In the genomic region with DNA sequence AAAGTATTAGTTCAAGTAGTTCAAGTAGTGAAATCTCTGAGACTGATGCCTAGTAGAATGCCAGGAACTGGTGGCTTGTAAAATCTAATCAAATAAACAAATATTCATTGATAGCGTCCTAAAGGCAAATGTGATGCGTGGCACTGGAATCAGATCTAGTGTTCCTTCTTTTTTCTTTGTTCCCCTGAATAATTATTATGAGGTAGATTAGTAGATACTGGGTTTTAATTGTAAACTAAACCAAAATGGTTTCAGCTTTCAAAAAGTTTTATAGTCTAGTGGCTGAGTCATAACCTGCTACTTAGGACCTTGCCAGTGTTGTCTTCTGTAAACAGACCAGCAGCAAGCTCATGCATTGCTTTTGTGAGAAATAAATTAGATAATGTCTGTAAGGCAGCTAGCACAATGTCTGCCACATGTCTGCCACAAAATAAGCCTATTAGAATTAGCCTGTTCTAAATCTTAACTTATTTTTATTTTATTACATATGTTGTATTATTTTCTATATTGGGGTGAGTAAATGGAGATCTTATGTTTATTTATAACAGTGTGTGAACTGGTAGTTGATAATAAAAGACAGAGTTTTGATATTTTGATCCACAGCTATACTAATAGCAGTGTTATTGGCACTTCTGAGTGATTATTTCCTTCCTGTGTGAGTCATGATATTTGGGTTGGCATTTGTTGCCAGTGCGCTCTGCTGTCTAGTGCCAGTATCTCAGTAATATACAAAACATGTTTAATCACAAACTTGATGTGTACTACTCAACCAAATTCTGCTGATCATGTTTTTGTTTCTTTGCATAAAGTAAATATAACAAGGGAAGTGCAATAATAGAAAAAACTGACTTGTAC, we compare ENCODE assay signal across 10 cellular contexts.
DNase-seq lines count a peak whose midpoint lies in the region; ATAC-seq, FAIRE-seq and TF ChIP-seq lines count a peak whose summit lies in the region.
"Had no signal": no experiment of that assay in that cellular context is flagged by ENCODE, and none has a peak within 500 bp of the region (broad histone marks: within the 10 kb centered on the region; RNA-seq: fewer than 3 reads in every experiment).

No MANE protein-coding gene starts in this region.

- H3K27ac Mint-ChIP-seq in Calu3 (ENCODE audit: unreplicated experiment), result peak overlapping the region; percentile 56
- peak overlapping the region; percentile 6 for H3K27ac Mint-ChIP-seq in mesothelial cell of epicardium

- DNase-seq in Calu3 (peak; percentile 3), NCI-H1417 (lab: John Stamatoyannopoulos, UW) (peak in 2 of 3 experiments; percentile 18 to 79), K562 (ENCODE audit: extremely low read depth in 1 of 4, low spot score in 3 of 4) (no peak), mesothelial cell of epicardium (ENCODE audit: low spot score in 2 of 2, unreplicated experiment in 2 of 2) (no peak), kidney (no peak), KBM-7 (no peak), WERI-Rb-1 (no peak)
- DNase-seq: hippocampal formation had no signal

- no peak for FAIRE-seq in K562 (lab: Jason Lieb, UNC)
- no peak for FAIRE-seq in kidney (lab: Jason Lieb, UNC)
- FAIRE-seq: GM12891 had no signal

- in situ Hi-C loops in K562 (cut with MboI), result no loop called here
- in situ Hi-C loops in KBM-7 (cut with MboI; ENCODE audit: low pct_unique_long_range_greater_than_20kb, low sequenced_read_pairs), result no loop called here

- H3K4me1 ChIP-seq in K562 (replicated peaks in 1 of 2; ENCODE audit: control insufficient read depth in 2 of 2, insufficient read depth in 2 of 2, low read length in 2 of 2), result peaks cover 0 to 8% of the 10 kb centered on the region in 2 experiments; a peak in 2 of 5 replicates
- H3K4me1 ChIP-seq in kidney (ENCODE audit: control insufficient read depth in 1 of 2, insufficient read depth in 1 of 2, low read depth in 1 of 2, low read length in 2 of 2), result peaks cover 0 to 5% of the 10 kb centered on the region in 2 donors

- POLR2A ChIA-PET in K562 (lab: Yijun Ruan, JAX), result no interaction called here

- H3K4me2 ChIP-seq in K562 (ENCODE audit: insufficient read depth, low read length), result no peak overlapping the region

- no peak for TF ChIP-seq RAD21 in K562 (CRISPR knock-in tag; conservative IDR thresholded peaks at IDR 0.05 in 1 of 2, IDR thresholded peaks at IDR 0.05 in 1 of 2)

- no peak for TF ChIP-seq EP300 in K562 (IDR thresholded peaks at IDR 0.05; ENCODE audit: low read length)

- H3K27ac ChIP-seq in K562 (ENCODE audit: extremely low read depth, low read depth, low read length) (no peak overlapping the region), kidney (ENCODE audit: low read depth in 2 of 2, low read length in 2 of 2) (no peak overlapping the region), WERI-Rb-1 (no peak overlapping the region)

- no TSS peak for BruUV-seq in Calu3 (replicated peaks; lab: Mats Ljungman, UMichigan)
- BruUV-seq in K562 (replicated peaks; lab: Mats Ljungman, UMichigan), result no TSS peak

- peaks cover 31% of the 10 kb centered on the region for H3K4me1 Mint-ChIP-seq in Calu3 (ENCODE audit: low read depth, unreplicated experiment)
- H3K4me1 Mint-ChIP-seq in mesothelial cell of epicardium, result peaks cover 4% of the 10 kb centered on the region

- TF ChIP-seq CTCF in Calu3 (IDR thresholded peaks at IDR 0.05; ENCODE audit: unreplicated experiment) (no peak), K562 (IDR thresholded peaks at IDR 0.05 in 2 of 3, conservative IDR thresholded peaks at IDR 0.05 in 1 of 3; ENCODE audit: insufficient read depth in 2 of 3, low read depth in 1 of 3, low read length in 3 of 3) (no peak), mesothelial cell of epicardium (IDR thresholded peaks at IDR 0.05; ENCODE audit: unreplicated experiment) (no peak), kidney (IDR thresholded peaks at IDR 0.05; ENCODE audit: borderline replicate concordance, extremely low read depth, insufficient read depth) (no peak), WERI-Rb-1 (IDR thresholded peaks at IDR 0.05; ENCODE audit: low read depth, low read length) (no peak)

- H3K27me3 ChIP-seq in K562 (ENCODE audit: control insufficient read depth in 2 of 2, insufficient read depth in 2 of 2, low read length in 2 of 2) (no peaks in the 10 kb centered on the region), WERI-Rb-1 (ENCODE audit: insufficient read depth, low read depth, severe bottlenecking) (no peaks in the 10 kb centered on the region)

- CTCF ChIA-PET in Calu3 (lab: Charles Lee), result interaction anchor here (0.6 kb wide), 1 partner anchor 1525 kb away, joined by 3 read pairs; no protein-coding TSS in a partner anchor
- CTCF ChIA-PET in K562 (lab: Yijun Ruan, JAX; ENCODE audit: low intra/inter-chr PET ratio), result no interaction called here

- H3K9ac ChIP-seq in K562 (ENCODE audit: insufficient read depth in 1 of 2, low read depth in 2 of 2, low read length in 2 of 2) (no peak overlapping the region), kidney (ENCODE audit: low read length in 2 of 2) (no peak overlapping the region)

- no peak overlapping the region for H2AFZ ChIP-seq in K562 (ENCODE audit: low read depth, low read length)

- H3K79me2 ChIP-seq in K562 (ENCODE audit: control insufficient read depth, insufficient read depth, low read length), result 0 out of 3 replicates have a peak, but pooled peaks cover 2% of the 10 kb centered on the region

- no peaks in the 10 kb centered on the region for H3K36me3 Mint-ChIP-seq in Calu3 (ENCODE audit: insufficient read depth, unreplicated experiment)
- peaks cover 22% of the 10 kb centered on the region for H3K36me3 Mint-ChIP-seq in mesothelial cell of epicardium

- ATAC-seq in K562, result no peak
- ATAC-seq in HG03045 (IDR thresholded peaks at IDR 0.05; ENCODE audit: unreplicated experiment), result no peak

- H3K4me3 ChIP-seq in K562 (no peak overlapping the region), kidney (ENCODE audit: low read length in 2 of 2) (no peak overlapping the region), WERI-Rb-1 (ENCODE audit: low read depth, low read length) (no peak overlapping the region)

- no peak for TF ChIP-seq POLR2A in K562 (conservative IDR thresholded peaks at IDR 0.05)

- WGBS in K562 (ENCODE audit: insufficient coverage, low coverage, missing lambda C conversion rate), result 95% methylated on average over 3 of the region's 3 CpGs

- H3K9me3 ChIP-seq in K562 (replicated peaks; ENCODE audit: control insufficient read depth, insufficient read depth, low read depth, low read length) (no peaks in the 10 kb centered on the region), kidney (ENCODE audit: control insufficient read depth in 1 of 2, low read length in 2 of 2) (no peaks in the 10 kb centered on the region), WERI-Rb-1 (ENCODE audit: severe bottlenecking) (no peaks in the 10 kb centered on the region)

- H3K36me3 ChIP-seq in K562 (ENCODE audit: control insufficient read depth, insufficient read depth, low read length) (no peaks in the 10 kb centered on the region), kidney (ENCODE audit: control insufficient read depth in 1 of 2, insufficient read depth in 2 of 2, low read length in 2 of 2) (no peaks in the 10 kb centered on the region), WERI-Rb-1 (no peaks in the 10 kb centered on the region; the same call in none of the 2 replicates)

- peaks cover 4% of the 10 kb centered on the region for H3K9me3 Mint-ChIP-seq in Calu3 (ENCODE audit: low read depth, unreplicated experiment)
- H3K9me3 Mint-ChIP-seq in mesothelial cell of epicardium, result peaks cover 16% of the 10 kb centered on the region

- H3K27me3 Mint-ChIP-seq in Calu3 (ENCODE audit: unreplicated experiment) (no peaks in the 10 kb centered on the region), mesothelial cell of epicardium (ENCODE audit: low read depth) (no peaks in the 10 kb centered on the region)

- H3K9me1 ChIP-seq in K562 (ENCODE audit: control insufficient read depth, insufficient read depth, low read length), result no peaks in the 10 kb centered on the region

- H3K4me3 Mint-ChIP-seq in Calu3 (ENCODE audit: low read depth, unreplicated experiment) (no peak overlapping the region), mesothelial cell of epicardium (no peak overlapping the region)

- no peaks in the 10 kb centered on the region for H4K20me1 ChIP-seq in K562 (replicated peaks; ENCODE audit: control insufficient read depth, insufficient read depth, low read length)

- intact Hi-C loops in Calu3 (cut with micrococcal nuclease; ENCODE audit: unreplicated experiment) (no loop called here), K562 (cut with micrococcal nuclease) (no loop called here), kidney (cut with DNase I) (no loop called here)

TF ChIP-seq in K562, 482 proteins besides CTCF, POLR2A, EP300 and RAD21:
- TF ChIP-seq ZNF583 (CRISPR knock-in tag; IDR thresholded peaks at IDR 0.05), result no peak
- TF ChIP-seq PCBP1 (IDR thresholded peaks at IDR 0.05; ENCODE audit: low read depth, low read length, poor library complexity, severe bottlenecking), result no peak
- TF ChIP-seq FOSL1 (tag; conservative IDR thresholded peaks at IDR 0.05), result peak; percentile 40
- no peak for TF ChIP-seq ZEB2 (IDR thresholded peaks at IDR 0.05)
- TF ChIP-seq ZNF133 (CRISPR knock-in tag; IDR thresholded peaks at IDR 0.05), result no peak
- TF ChIP-seq JUND (IDR thresholded peaks at IDR 0.05; ENCODE audit: borderline replicate concordance, low read depth, low read length), result peak; percentile 36; the same call in 1 of the 2 replicates
- 0 out of 3 replicates have a peak, but pooled peaks have one; percentile 30 for TF ChIP-seq JUND (tag; IDR thresholded peaks at IDR 0.05; ENCODE audit: borderline replicate concordance, low read depth, low read length)

Comparison
In these comparisons a context has a peak if more than half of its experiments do, and no peak if none do; other contexts are left out.
1. DNase-seq: peak in Calu3 (single experiment) and NCI-H1417 (2 of 3); none in K562 (0 of 4), mesothelial cell of epicardium (0 of 2), kidney (single experiment), KBM-7 (single experiment) and WERI-Rb-1 (single experiment).